Comparison of ENCODE assay signal across 2 cellular contexts in genomic region chr4:140136509-140136908, GRCh38.
TF ChIP-seq lines count a peak whose summit lies in the region.

No MANE protein-coding gene starts in this region.

TF ChIP-seq in SK-N-SH, 30 proteins besides CTCF, POLR2A, EP300 and RAD21 (continued from another document):
- TF ChIP-seq, protein P1, sequence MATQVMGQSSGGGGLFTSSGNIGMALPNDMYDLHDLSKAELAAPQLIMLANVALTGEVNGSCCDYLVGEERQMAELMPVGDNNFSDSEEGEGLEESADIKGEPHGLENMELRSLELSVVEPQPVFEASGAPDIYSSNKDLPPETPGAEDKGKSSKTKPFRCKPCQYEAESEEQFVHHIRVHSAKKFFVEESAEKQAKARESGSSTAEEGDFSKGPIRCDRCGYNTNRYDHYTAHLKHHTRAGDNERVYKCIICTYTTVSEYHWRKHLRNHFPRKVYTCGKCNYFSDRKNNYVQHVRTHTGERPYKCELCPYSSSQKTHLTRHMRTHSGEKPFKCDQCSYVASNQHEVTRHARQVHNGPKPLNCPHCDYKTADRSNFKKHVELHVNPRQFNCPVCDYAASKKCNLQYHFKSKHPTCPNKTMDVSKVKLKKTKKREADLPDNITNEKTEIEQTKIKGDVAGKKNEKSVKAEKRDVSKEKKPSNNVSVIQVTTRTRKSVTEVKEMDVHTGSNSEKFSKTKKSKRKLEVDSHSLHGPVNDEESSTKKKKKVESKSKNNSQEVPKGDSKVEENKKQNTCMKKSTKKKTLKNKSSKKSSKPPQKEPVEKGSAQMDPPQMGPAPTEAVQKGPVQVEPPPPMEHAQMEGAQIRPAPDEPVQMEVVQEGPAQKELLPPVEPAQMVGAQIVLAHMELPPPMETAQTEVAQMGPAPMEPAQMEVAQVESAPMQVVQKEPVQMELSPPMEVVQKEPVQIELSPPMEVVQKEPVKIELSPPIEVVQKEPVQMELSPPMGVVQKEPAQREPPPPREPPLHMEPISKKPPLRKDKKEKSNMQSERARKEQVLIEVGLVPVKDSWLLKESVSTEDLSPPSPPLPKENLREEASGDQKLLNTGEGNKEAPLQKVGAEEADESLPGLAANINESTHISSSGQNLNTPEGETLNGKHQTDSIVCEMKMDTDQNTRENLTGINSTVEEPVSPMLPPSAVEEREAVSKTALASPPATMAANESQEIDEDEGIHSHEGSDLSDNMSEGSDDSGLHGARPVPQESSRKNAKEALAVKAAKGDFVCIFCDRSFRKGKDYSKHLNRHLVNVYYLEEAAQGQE (IDR thresholded peaks at IDR 0.05; ENCODE audit: low read depth, low read length), result no peak
- TF ChIP-seq NFIC (IDR thresholded peaks at IDR 0.05; ENCODE audit: borderline replicate concordance), result no peak
- TF ChIP-seq PBX3 (IDR thresholded peaks at IDR 0.05), result no peak
- no peak for TF ChIP-seq TAF1 (IDR thresholded peaks at IDR 0.05; ENCODE audit: borderline replicate concordance, low read depth, low read length)
- TF ChIP-seq GABPA (IDR thresholded peaks at IDR 0.05; ENCODE audit: low read depth), result no peak
- peak; percentile 64 for TF ChIP-seq JUND (IDR thresholded peaks at IDR 0.05)
- TF ChIP-seq RFX5 (IDR thresholded peaks at IDR 0.05; ENCODE audit: low read length), result no peak
TF ChIP-seq in SK-N-SH: peak in this region for 2.

TF ChIP-seq in SK-N-SH treated with all-trans-retinoic acid at 6 μM for 48 hours, 23 proteins besides CTCF, POLR2A, EP300 and RAD21 (continued from another document):
- TF ChIP-seq CSRNP3 (CRISPR knock-in tag; IDR thresholded peaks at IDR 0.05) (no peak), GLIS3 (CRISPR knock-in tag; IDR thresholded peaks at IDR 0.05) (no peak), TOX (CRISPR knock-in tag; IDR thresholded peaks at IDR 0.05; ENCODE audit: borderline replicate concordance) (no peak), RARB (CRISPR knock-in tag; IDR thresholded peaks at IDR 0.05) (no peak), ESRRG (CRISPR knock-in tag; IDR thresholded peaks at IDR 0.05) (no peak), CREB5 (CRISPR knock-in tag; IDR thresholded peaks at IDR 0.05; ENCODE audit: low read depth) (no peak), PPARA (CRISPR knock-in tag; IDR thresholded peaks at IDR 0.05; ENCODE audit: borderline replicate concordance) (no peak), SNAI2 (CRISPR knock-in tag; IDR thresholded peaks at IDR 0.05) (no peak), ZNF70 (CRISPR knock-in tag; IDR thresholded peaks at IDR 0.05) (no peak), CSDC2 (CRISPR knock-in tag; IDR thresholded peaks at IDR 0.05) (no peak), ARNTL (CRISPR knock-in tag; IDR thresholded peaks at IDR 0.05; ENCODE audit: borderline replicate concordance, low read depth) (no peak), TCF4 (CRISPR knock-in tag; IDR thresholded peaks at IDR 0.05; ENCODE audit: borderline replicate concordance) (no peak)
- TF ChIP-seq, protein P2, sequence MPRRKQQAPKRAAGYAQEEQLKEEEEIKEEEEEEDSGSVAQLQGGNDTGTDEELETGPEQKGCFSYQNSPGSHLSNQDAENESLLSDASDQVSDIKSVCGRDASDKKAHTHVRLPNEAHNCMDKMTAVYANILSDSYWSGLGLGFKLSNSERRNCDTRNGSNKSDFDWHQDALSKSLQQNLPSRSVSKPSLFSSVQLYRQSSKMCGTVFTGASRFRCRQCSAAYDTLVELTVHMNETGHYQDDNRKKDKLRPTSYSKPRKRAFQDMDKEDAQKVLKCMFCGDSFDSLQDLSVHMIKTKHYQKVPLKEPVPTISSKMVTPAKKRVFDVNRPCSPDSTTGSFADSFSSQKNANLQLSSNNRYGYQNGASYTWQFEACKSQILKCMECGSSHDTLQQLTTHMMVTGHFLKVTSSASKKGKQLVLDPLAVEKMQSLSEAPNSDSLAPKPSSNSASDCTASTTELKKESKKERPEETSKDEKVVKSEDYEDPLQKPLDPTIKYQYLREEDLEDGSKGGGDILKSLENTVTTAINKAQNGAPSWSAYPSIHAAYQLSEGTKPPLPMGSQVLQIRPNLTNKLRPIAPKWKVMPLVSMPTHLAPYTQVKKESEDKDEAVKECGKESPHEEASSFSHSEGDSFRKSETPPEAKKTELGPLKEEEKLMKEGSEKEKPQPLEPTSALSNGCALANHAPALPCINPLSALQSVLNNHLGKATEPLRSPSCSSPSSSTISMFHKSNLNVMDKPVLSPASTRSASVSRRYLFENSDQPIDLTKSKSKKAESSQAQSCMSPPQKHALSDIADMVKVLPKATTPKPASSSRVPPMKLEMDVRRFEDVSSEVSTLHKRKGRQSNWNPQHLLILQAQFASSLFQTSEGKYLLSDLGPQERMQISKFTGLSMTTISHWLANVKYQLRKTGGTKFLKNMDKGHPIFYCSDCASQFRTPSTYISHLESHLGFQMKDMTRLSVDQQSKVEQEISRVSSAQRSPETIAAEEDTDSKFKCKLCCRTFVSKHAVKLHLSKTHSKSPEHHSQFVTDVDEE (CRISPR knock-in tag; IDR thresholded peaks at IDR 0.05), result no peak
